In the genomic region with DNA sequence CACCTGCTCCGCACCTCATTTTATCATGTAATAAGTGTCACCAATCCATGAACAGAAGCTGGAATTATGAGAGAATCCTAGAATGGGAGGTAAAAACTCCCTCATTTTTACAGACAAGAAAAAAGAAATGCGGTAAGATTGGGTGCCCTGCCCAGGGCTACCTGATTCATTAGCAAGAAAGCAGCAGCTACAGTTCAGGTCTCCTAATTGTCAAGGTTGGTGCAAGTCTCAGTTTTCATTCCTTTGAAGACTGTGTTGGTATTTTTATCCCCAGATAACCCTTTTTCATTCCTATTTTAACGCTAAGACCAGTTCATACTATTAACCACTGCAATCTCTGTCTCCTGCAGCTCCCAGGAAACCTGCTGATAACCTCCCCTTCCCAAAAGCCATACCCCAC, we compare ENCODE assay signal across 13 cellular contexts. TPM values are rescaled to one million over a fixed set of nuclear protein-coding genes. Genes with fewer than 3 reads are reported as not detected.
DNase-seq lines count a peak whose midpoint lies in the region; ATAC-seq, FAIRE-seq and TF ChIP-seq lines count a peak whose summit lies in the region.
"Had no signal": no experiment of that assay in that cellular context is flagged by ENCODE, and none has a peak within 500 bp of the region (broad histone marks: within the 10 kb centered on the region; RNA-seq: fewer than 3 reads in every experiment).

No MANE protein-coding gene starts in this region.

- H3K4me3 Mint-ChIP-seq in activated CD4-positive, alpha-beta T cell treated with anti-CD3 and anti-CD28 coated beads, Interleukin-2, amount 10 ng/mL, durations not matched to agents 7 days and 5 days = no peak overlapping the region
- H3K4me3 Mint-ChIP-seq in activated CD4-positive, alpha-beta T cell treated with anti-CD3 and anti-CD28 coated beads for 36 hours = no peak overlapping the region
- no peak overlapping the region for H3K4me3 Mint-ChIP-seq in stimulated activated naive B cell treated with anti-CD40 and anti-IgM and Interleukin-4, amounts not matched to agents 10 μg/mL and 1 μg/mL and 100 μg/mL, for 72 hours

- intact Hi-C loops in activated CD4-positive, alpha-beta T cell treated with anti-CD3 and anti-CD28 coated beads for 36 hours (cut with DNase I, micrococcal nuclease) = no loop called here
- intact Hi-C loops in HepG2 (cut with micrococcal nuclease; ENCODE audit: unreplicated experiment) = no loop called here

- peaks cover 5 to 18% of the 10 kb centered on the region in 2 experiments for H3K36me3 ChIP-seq in HepG2 (replicated peaks in 1 of 2; ENCODE audit: control insufficient read depth in 1 of 2, insufficient read depth in 2 of 2, low read length in 2 of 2)
- H3K36me3 ChIP-seq in trophoblast cell (ENCODE audit: control insufficient read depth in 1 of 2, insufficient read depth in 2 of 2, low read length in 2 of 2) = peaks cover 5 to 6% of the 10 kb centered on the region in 2 experiments

- peak overlapping the region; percentile 48 for H3K27ac Mint-ChIP-seq in activated CD4-positive, alpha-beta T cell treated with anti-CD3 and anti-CD28 coated beads, Interleukin-2, amount 10 ng/mL, durations not matched to agents 7 days and 5 days
- H3K27ac Mint-ChIP-seq in activated CD4-positive, alpha-beta T cell treated with anti-CD3 and anti-CD28 coated beads for 36 hours = no peak overlapping the region
- peak overlapping the region; percentile 14 for H3K27ac Mint-ChIP-seq in stimulated activated naive B cell treated with anti-CD40 and anti-IgM and Interleukin-4, amounts not matched to agents 10 μg/mL and 1 μg/mL and 100 μg/mL, for 72 hours

- H3K9me3 ChIP-seq in HepG2 (ENCODE audit: low read length) (no peaks in the 10 kb centered on the region), trophoblast cell (ENCODE audit: insufficient read depth, low read depth, low read length) (no peaks in the 10 kb centered on the region)
- H3K9me3 ChIP-seq: esophagus squamous epithelium had no signal

- no peak for TF ChIP-seq CTCF in HepG2 (CRISPR knock-in tag; IDR thresholded peaks at IDR 0.05)

- H2AFZ ChIP-seq in HepG2 (ENCODE audit: low read length) (no peak overlapping the region), trophoblast cell (ENCODE audit: insufficient read depth, low read length, poor library complexity) (no peak overlapping the region)

- no peak overlapping the region for H2BK12ac ChIP-seq in trophoblast cell (ENCODE audit: low read length)

- H3K4me1 ChIP-seq in HepG2 (ENCODE audit: insufficient read depth, low read length) (peaks cover 66% of the 10 kb centered on the region), trophoblast cell (ENCODE audit: control insufficient read depth in 1 of 2, insufficient read depth in 2 of 2, low read length in 2 of 2) (peaks cover 0 to 2% of the 10 kb centered on the region in 2 experiments)

- peaks cover 5% of the 10 kb centered on the region for H3K9me3 Mint-ChIP-seq in activated CD4-positive, alpha-beta T cell treated with anti-CD3 and anti-CD28 coated beads, Interleukin-2, amount 10 ng/mL, durations not matched to agents 7 days and 5 days
- H3K9me3 Mint-ChIP-seq in activated CD4-positive, alpha-beta T cell treated with anti-CD3 and anti-CD28 coated beads for 36 hours (ENCODE audit: low read depth) = no peaks in the 10 kb centered on the region
- no peaks in the 10 kb centered on the region for H3K9me3 Mint-ChIP-seq in stimulated activated naive B cell treated with anti-CD40 and anti-IgM and Interleukin-4, amounts not matched to agents 10 μg/mL and 1 μg/mL and 100 μg/mL, for 72 hours

- H3K27me3 Mint-ChIP-seq in activated CD4-positive, alpha-beta T cell treated with anti-CD3 and anti-CD28 coated beads, Interleukin-2, amount 10 ng/mL, durations not matched to agents 7 days and 5 days = no peaks in the 10 kb centered on the region
- peaks cover 2% of the 10 kb centered on the region for H3K27me3 Mint-ChIP-seq in activated CD4-positive, alpha-beta T cell treated with anti-CD3 and anti-CD28 coated beads for 36 hours
- peaks cover 0 to 6% of the 10 kb centered on the region in 2 donors for H3K27me3 Mint-ChIP-seq in stimulated activated naive B cell treated with anti-CD40 and anti-IgM and Interleukin-4, amounts not matched to agents 10 μg/mL and 1 μg/mL and 100 μg/mL, for 72 hours

- no peak overlapping the region for H4K91ac ChIP-seq in trophoblast cell (ENCODE audit: low read depth, low read length)

- H3K4me2 ChIP-seq in HepG2 (ENCODE audit: low read depth, low read length) (peak overlapping the region; percentile 94), trophoblast cell (ENCODE audit: low read length) (no peak overlapping the region)

- no peak for ATAC-seq in activated CD4-positive, alpha-beta T cell treated with anti-CD3 and anti-CD28 coated beads for 36 hours
- ATAC-seq in HepG2 = no peak; the same call in 2 of the 3 replicates
- no peak for ATAC-seq in stimulated activated naive B cell treated with anti-CD40 and anti-IgM and Interleukin-4, amounts not matched to agents 10 μg/mL and 1 μg/mL and 100 μg/mL, for 72 hours (replicated peaks)
- no peak for ATAC-seq in esophagus mucosa

- no peak overlapping the region for H3K23ac ChIP-seq in trophoblast cell (ENCODE audit: low read length)

- no peak overlapping the region for H3K14ac ChIP-seq in trophoblast cell (ENCODE audit: low read length)

- H3K27ac ChIP-seq in HepG2 (ENCODE audit: extremely low read length, insufficient read depth, low read length) (peak overlapping the region; percentile 89), trophoblast cell (ENCODE audit: low read depth, low read length) (no peak overlapping the region)

- H3K4ac ChIP-seq in trophoblast cell (ENCODE audit: low read depth, low read length) = no peak overlapping the region

- CTCF ChIA-PET in activated CD4-positive, alpha-beta T cell treated with anti-CD3 and anti-CD28 coated beads, Interleukin-2, amount 10 ng/mL, durations not matched to agents 7 days and 5 days (lab: Charles Lee) = interaction anchor here (0.8 to 2.9 kb wide), 5 partner anchors 18 to 265 kb away, joined by 3 to 12 read pairs (median 3); no protein-coding TSS in a partner anchor
- CTCF ChIA-PET in activated CD4-positive, alpha-beta T cell treated with anti-CD3 and anti-CD28 coated beads for 36 hours (lab: Charles Lee) = interaction anchor here (1.0 to 1.9 kb wide), 5 partner anchors 9 to 326 kb away, joined by 3 to 7 read pairs (median 4); no protein-coding TSS in a partner anchor
- CTCF ChIA-PET in HepG2 (lab: Yijun Ruan, JAX; ENCODE audit: low intra/inter-chr PET ratio, low total read pairs) = no interaction called here

- no peak for TF ChIP-seq POLR2A in HepG2 (IDR thresholded peaks at IDR 0.05; ENCODE audit: insufficient read depth in 1 of 2, low read depth in 2 of 2, low read length in 2 of 2)

- peaks cover 32% of the 10 kb centered on the region for H4K20me1 ChIP-seq in HepG2 (ENCODE audit: insufficient read depth, low read length)

- H3K4me3 ChIP-seq in HepG2 (replicated peaks in 1 of 3; ENCODE audit: insufficient read depth in 1 of 3, low read depth in 2 of 3, low read length in 3 of 3) = no peak overlapping the region; a peak in 1 of 6 replicates
- no peak overlapping the region for H3K4me3 ChIP-seq in trophoblast cell (ENCODE audit: low read depth, low read length)
- H3K4me3 ChIP-seq: smooth muscle cell had no signal

- FAIRE-seq in HepG2 (lab: Jason Lieb, UNC) = no peak
- FAIRE-seq: H54, urothelium cell line had no signal

- in situ Hi-C loops in HepG2 (cut with HindIII; ENCODE audit: extremely low pct_ligation_motif_present, low pct_unique_long_range_greater_than_20kb) = loop anchor here (25.0 kb wide), 1 partner anchor 283 kb away; no protein-coding TSS in a partner anchor

- H3K79me1 ChIP-seq in trophoblast cell (ENCODE audit: low read length) = no peaks in the 10 kb centered on the region

- DNase-seq in activated CD4-positive, alpha-beta T cell treated with anti-CD3 and anti-CD28 coated beads, Interleukin-2, amount 10 ng/mL, durations not matched to agents 7 days and 5 days = no peak
- no peak for DNase-seq in activated CD4-positive, alpha-beta T cell treated with anti-CD3 and anti-CD28 coated beads for 36 hours
- DNase-seq in SW480 (ENCODE audit: low spot score) = peak; percentile 10
- DNase-seq in HepG2 (ENCODE audit: low spot score) = no peak
- no peak for DNase-seq in stimulated activated naive B cell treated with anti-CD40 and anti-IgM and Interleukin-4, amounts not matched to agents 10 μg/mL and 1 μg/mL and 100 μg/mL, for 72 hours
- no peak for DNase-seq in trophoblast cell
- no peak for DNase-seq in NCI-H1417 treated with DMSO at 0.1 percent for 48 hours (lab: John Stamatoyannopoulos, UW)
- DNase-seq: esophagus squamous epithelium, NCI-H1694 treated with DMSO at 0.1 percent for 48 hours had no signal

- peaks cover 0 to 5% of the 10 kb centered on the region in 2 experiments; a peak in 1 of 5 replicates for H3K27me3 ChIP-seq in HepG2 (ENCODE audit: control insufficient read depth in 1 of 2, insufficient read depth in 2 of 2, low read length in 2 of 2)
- H3K27me3 ChIP-seq in trophoblast cell (ENCODE audit: insufficient read depth, low read length) = no peaks in the 10 kb centered on the region
- H3K27me3 ChIP-seq: esophagus squamous epithelium had no signal

- TF ChIP-seq EP300 in HepG2 (IDR thresholded peaks at IDR 0.05; ENCODE audit: low read depth in 2 of 2, low read length in 2 of 2) (no peak), HepG2 (CRISPR knock-in tag; IDR thresholded peaks at IDR 0.05; ENCODE audit: borderline replicate concordance) (no peak)

- H3K9ac ChIP-seq in HepG2 (ENCODE audit: insufficient read depth, low read depth, low read length) = no peak overlapping the region; the same call in 1 of the 2 replicates
- H3K9ac ChIP-seq in trophoblast cell (ENCODE audit: low read length) = no peak overlapping the region

- H3K79me2 ChIP-seq in HepG2 (ENCODE audit: insufficient read depth, low read length) (peaks cover 29% of the 10 kb centered on the region), trophoblast cell (ENCODE audit: control insufficient read depth, insufficient read depth, low read length, poor library complexity) (no peaks in the 10 kb centered on the region)

- no peak overlapping the region for H2BK120ac ChIP-seq in trophoblast cell (ENCODE audit: insufficient read depth, low read length, poor library complexity)

- H4K12ac ChIP-seq in trophoblast cell (ENCODE audit: low read depth, low read length) = no peak overlapping the region

- no TSS peak for BruUV-seq in HepG2 (replicated peaks; lab: Mats Ljungman, UMichigan)

- POLR2A ChIA-PET in activated CD4-positive, alpha-beta T cell treated with anti-CD3 and anti-CD28 coated beads, Interleukin-2, amount 10 ng/mL, durations not matched to agents 7 days and 5 days (lab: Charles Lee) = interaction anchor here (1.1 to 1.2 kb wide), 2 partner anchors 100 to 120 kb away, joined by 5 to 9 read pairs; no protein-coding TSS in a partner anchor
- POLR2A ChIA-PET in activated CD4-positive, alpha-beta T cell treated with anti-CD3 and anti-CD28 coated beads for 36 hours (lab: Charles Lee) = interaction anchor here (1.1 kb wide), 1 partner anchor 189 kb away, joined by 3 read pairs; no protein-coding TSS in a partner anchor
- POLR2A ChIA-PET in HepG2 (lab: Yijun Ruan, JAX) = interaction anchor here (0.9 to 3.9 kb wide), 9 partner anchors 8 to 116 kb away, joined by 3 to 49 read pairs (median 6); a partner anchor contains a TSS

- no peak overlapping the region for H2BK5ac ChIP-seq in trophoblast cell (ENCODE audit: low read depth, low read length, poor library complexity)

- TF ChIP-seq RAD21 in HepG2 (CRISPR knock-in tag; IDR thresholded peaks at IDR 0.05) = no peak

- 87% methylated on average over 3 of the region's 3 CpGs for WGBS in HepG2 (ENCODE audit: low lambda C conversion rate)
- WGBS in trophoblast cell (ENCODE audit: extremely low coverage, insufficient coverage, insufficient read length) = no CpG with 5 or more reads among the region's 3 CpGs

- H3K18ac ChIP-seq in trophoblast cell (ENCODE audit: low read length) = no peak overlapping the region

- H3K36me3 Mint-ChIP-seq in activated CD4-positive, alpha-beta T cell treated with anti-CD3 and anti-CD28 coated beads, Interleukin-2, amount 10 ng/mL, durations not matched to agents 7 days and 5 days (ENCODE audit: low read depth) = peaks cover 41% of the 10 kb centered on the region
- H3K36me3 Mint-ChIP-seq in activated CD4-positive, alpha-beta T cell treated with anti-CD3 and anti-CD28 coated beads for 36 hours (ENCODE audit: low read depth) = peaks cover 36% of the 10 kb centered on the region
- peaks cover 0 to 3% of the 10 kb centered on the region in 2 donors for H3K36me3 Mint-ChIP-seq in stimulated activated naive B cell treated with anti-CD40 and anti-IgM and Interleukin-4, amounts not matched to agents 10 μg/mL and 1 μg/mL and 100 μg/mL, for 72 hours

- H4K8ac ChIP-seq in trophoblast cell (ENCODE audit: low read depth, low read length) = no peak overlapping the region

- peaks cover 60% of the 10 kb centered on the region for H3K4me1 Mint-ChIP-seq in activated CD4-positive, alpha-beta T cell treated with anti-CD3 and anti-CD28 coated beads, Interleukin-2, amount 10 ng/mL, durations not matched to agents 7 days and 5 days
- peaks cover 56% of the 10 kb centered on the region for H3K4me1 Mint-ChIP-seq in activated CD4-positive, alpha-beta T cell treated with anti-CD3 and anti-CD28 coated beads for 36 hours
- peaks cover 38 to 66% of the 10 kb centered on the region in 2 donors for H3K4me1 Mint-ChIP-seq in stimulated activated naive B cell treated with anti-CD40 and anti-IgM and Interleukin-4, amounts not matched to agents 10 μg/mL and 1 μg/mL and 100 μg/mL, for 72 hours

- no peak overlapping the region for H2AK5ac ChIP-seq in trophoblast cell (ENCODE audit: low read length)

RNA-seq across cellular contexts. Expression of a gene that starts 6.9 kb away (rescaled TPM):
- 10 to 100 TPM; 48.2 to 48.5 TPM for total RNA-seq in activated CD4-positive, alpha-beta T cell treated with anti-CD3 and anti-CD28 coated beads, Interleukin-2, amount 10 ng/mL, durations not matched to agents 7 days and 5 days
- 10 to 100 TPM; 49.9 to 60.9 TPM for total RNA-seq in activated CD4-positive, alpha-beta T cell treated with anti-CD3 and anti-CD28 coated beads for 36 hours
- 37.0 and 40.9 TPM in 2 replicates for total RNA-seq in HepG2 (2016; rRNA removed; fragmentation: Illumina TruSeq; extraction: Trizol)
- 4.4 and 4.7 TPM in 2 replicates for total RNA-seq in HepG2 (2016; cell fraction: cytosol; rRNA removed; fragmentation: Illumina TruSeq; extraction: Trizol; ENCODE audit: low read depth)
- 36.2 and 41.6 TPM in 2 replicates for total RNA-seq in HepG2 (2016; cell fraction: insoluble cytoplasmic fraction; rRNA removed; fragmentation: Illumina TruSeq; extraction: Trizol)
- total RNA-seq in HepG2 (2016; cell fraction: membrane; rRNA removed; fragmentation: Illumina TruSeq; extraction: Trizol) = 13.7 and 14.2 TPM in 2 replicates
- 52.5 and 56.1 TPM in 2 replicates for total RNA-seq in HepG2 (2016; cell fraction: nucleus; rRNA removed; fragmentation: Illumina TruSeq; extraction: Trizol)
- 161 and 175 TPM in 2 replicates for polyA plus RNA-seq in HepG2 (2011; rRNA removed)
- polyA plus RNA-seq in HepG2 (2011; cell fraction: cytosol; rRNA removed) = 140 and 159 TPM in 2 replicates
- polyA plus RNA-seq in HepG2 (2011; cell fraction: nucleus; rRNA removed) = 198 and 204 TPM in 2 replicates
- polyA plus RNA-seq in HepG2 (2012) = 101 and 134 TPM in 2 replicates
- polyA plus RNA-seq in HepG2 (2016; cell fraction: cytosol; fragmentation: Illumina TruSeq; extraction: Trizol; ENCODE audit: low read depth) = 1.2 and 1.4 TPM in 2 replicates
- polyA plus RNA-seq in HepG2 (2016; cell fraction: insoluble cytoplasmic fraction; fragmentation: Illumina TruSeq; extraction: Trizol; ENCODE audit: low read depth) = 31.8 and 35.1 TPM in 2 replicates
- polyA plus RNA-seq in HepG2 (2016; cell fraction: membrane; fragmentation: Illumina TruSeq; extraction: Trizol; ENCODE audit: low read depth) = 4.5 and 5.5 TPM in 2 replicates
- polyA plus RNA-seq in HepG2 (2016; cell fraction: nucleus; fragmentation: Illumina TruSeq; extraction: Trizol; ENCODE audit: insufficient read depth, low read depth) = 62.5 and 77.8 TPM in 2 replicates
- polyA minus RNA-seq in HepG2 (2011; rRNA and poly(A)+ RNA removed; ENCODE audit: low replicate concordance) = 3.5 and 736 TPM in 2 replicates
- polyA minus RNA-seq in HepG2 (2011; cell fraction: cytosol; rRNA and poly(A)+ RNA removed) = 161 and 182 TPM in 2 replicates
- polyA minus RNA-seq in HepG2 (2011; cell fraction: nucleus; rRNA and poly(A)+ RNA removed) = 194 and 220 TPM in 2 replicates
- 7.5 and 8.0 TPM in 2 replicates for polyA plus RNA-seq in trophoblast cell (2013)
- 15.0 TPM for total RNA-seq in esophagus mucosa
